Comparison of ENCODE assay signal across 13 cellular contexts in genomic region chr11:112023104-112023503, GRCh38. TPM values are rescaled to one million over a fixed set of nuclear protein-coding genes. Genes with fewer than 3 reads are reported as not detected.
DNase-seq lines count a peak whose midpoint lies in the region; ATAC-seq and TF ChIP-seq lines count a peak whose summit lies in the region.
"Had no signal": no experiment of that assay in that cellular context is flagged by ENCODE, and none has a peak within 500 bp of the region (broad histone marks: within the 10 kb centered on the region; RNA-seq: fewer than 3 reads in every experiment).

No MANE protein-coding gene starts in this region.

- H3K27ac Mint-ChIP-seq in activated naive CD4-positive, alpha-beta T cell treated with anti-CD3 and anti-CD28 coated beads for 36 hours = no peak overlapping the region
- H3K27ac Mint-ChIP-seq in activated naive CD8-positive, alpha-beta T cell treated with anti-CD3 and anti-CD28 coated beads, Interleukin-2, amount 50 U/mL, for 24 hours = no peak overlapping the region
- peak overlapping the region; percentile 50 for H3K27ac Mint-ChIP-seq in stimulated activated memory B cell treated with anti-CD40 and anti-IgM and Interleukin-4, amounts not matched to agents 10 μg/mL and 1 μg/mL and 100 μg/mL, for 72 hours

- no peak for TF ChIP-seq EP300 in esophagus muscularis mucosa (IDR thresholded peaks at IDR 0.05)

- H3K4me1 Mint-ChIP-seq in activated naive CD4-positive, alpha-beta T cell treated with anti-CD3 and anti-CD28 coated beads for 36 hours (ENCODE audit: low read depth) = peaks cover 20% of the 10 kb centered on the region
- peaks cover 23% of the 10 kb centered on the region for H3K4me1 Mint-ChIP-seq in activated naive CD8-positive, alpha-beta T cell treated with anti-CD3 and anti-CD28 coated beads, Interleukin-2, amount 50 U/mL, for 24 hours
- peaks cover 11% of the 10 kb centered on the region for H3K4me1 Mint-ChIP-seq in stimulated activated memory B cell treated with anti-CD40 and anti-IgM and Interleukin-4, amounts not matched to agents 10 μg/mL and 1 μg/mL and 100 μg/mL, for 72 hours

- peak overlapping the region; percentile 46 for H3K4me3 Mint-ChIP-seq in activated naive CD4-positive, alpha-beta T cell treated with anti-CD3 and anti-CD28 coated beads for 36 hours
- peak overlapping the region; percentile 29 for H3K4me3 Mint-ChIP-seq in activated naive CD8-positive, alpha-beta T cell treated with anti-CD3 and anti-CD28 coated beads, Interleukin-2, amount 50 U/mL, for 24 hours
- no peak overlapping the region for H3K4me3 Mint-ChIP-seq in stimulated activated memory B cell treated with anti-CD40 and anti-IgM and Interleukin-4, amounts not matched to agents 10 μg/mL and 1 μg/mL and 100 μg/mL, for 72 hours

- CTCF ChIA-PET in activated naive CD4-positive, alpha-beta T cell treated with anti-CD3 and anti-CD28 coated beads for 36 hours (lab: Charles Lee) = interaction anchor here (1.0 to 1.2 kb wide), 2 partner anchors 58 to 90 kb away, joined by 3 to 4 read pairs; no protein-coding TSS in a partner anchor

- H3K4me3 ChIP-seq in Karpas-422 (ENCODE audit: low read length) (peak overlapping the region; percentile 95; the same call in 1 of the 2 replicates), esophagus muscularis mucosa (no peak overlapping the region)
- H3K4me3 ChIP-seq: ovary had no signal

- no peak for ATAC-seq in activated naive CD8-positive, alpha-beta T cell treated with anti-CD3 and anti-CD28 coated beads, Interleukin-2, amount 50 U/mL, for 24 hours
- no peak for ATAC-seq in stimulated activated memory B cell treated with anti-CD40 and anti-IgM and Interleukin-4, amounts not matched to agents 10 μg/mL and 1 μg/mL and 100 μg/mL, for 72 hours
- ATAC-seq in HG02973 (IDR thresholded peaks at IDR 0.05; ENCODE audit: unreplicated experiment) (no peak), HG03135 (IDR thresholded peaks at IDR 0.05; ENCODE audit: unreplicated experiment) (no peak)
- ATAC-seq: left ventricle myocardium superior had no signal

- H3K27ac ChIP-seq in Karpas-422 (ENCODE audit: low read length) (no peak overlapping the region), esophagus muscularis mucosa (replicated peaks in 1 of 4) (no peak overlapping the region)
- H3K27ac ChIP-seq: ovary had no signal

- H3K27me3 Mint-ChIP-seq in activated naive CD4-positive, alpha-beta T cell treated with anti-CD3 and anti-CD28 coated beads for 36 hours (ENCODE audit: low read depth) = no peaks in the 10 kb centered on the region
- no peaks in the 10 kb centered on the region for H3K27me3 Mint-ChIP-seq in activated naive CD8-positive, alpha-beta T cell treated with anti-CD3 and anti-CD28 coated beads, Interleukin-2, amount 50 U/mL, for 24 hours
- no peaks in the 10 kb centered on the region for H3K27me3 Mint-ChIP-seq in stimulated activated memory B cell treated with anti-CD40 and anti-IgM and Interleukin-4, amounts not matched to agents 10 μg/mL and 1 μg/mL and 100 μg/mL, for 72 hours

- H3K9me2 ChIP-seq in Karpas-422 (replicated peaks; ENCODE audit: insufficient read depth, low read length) = no peaks in the 10 kb centered on the region

- H3K9me3 ChIP-seq in Karpas-422 (ENCODE audit: low read length) = no peaks in the 10 kb centered on the region
- no peaks in the 10 kb centered on the region for H3K9me3 ChIP-seq in esophagus muscularis mucosa
- H3K9me3 ChIP-seq: ovary had no signal

- H3K79me2 ChIP-seq in Karpas-422 (ENCODE audit: low read length) = peaks cover 12% of the 10 kb centered on the region

- peaks cover 16% of the 10 kb centered on the region for H3K36me3 Mint-ChIP-seq in activated naive CD4-positive, alpha-beta T cell treated with anti-CD3 and anti-CD28 coated beads for 36 hours (ENCODE audit: low read depth)
- peaks cover 22% of the 10 kb centered on the region for H3K36me3 Mint-ChIP-seq in activated naive CD8-positive, alpha-beta T cell treated with anti-CD3 and anti-CD28 coated beads, Interleukin-2, amount 50 U/mL, for 24 hours (ENCODE audit: low read depth)
- no peaks in the 10 kb centered on the region for H3K36me3 Mint-ChIP-seq in stimulated activated memory B cell treated with anti-CD40 and anti-IgM and Interleukin-4, amounts not matched to agents 10 μg/mL and 1 μg/mL and 100 μg/mL, for 72 hours

- no peak for TF ChIP-seq CTCF in esophagus muscularis mucosa (IDR thresholded peaks at IDR 0.05)

- H3K4me1 ChIP-seq in Karpas-422 (ENCODE audit: low read length) = peaks cover 21% of the 10 kb centered on the region
- peaks cover 9 to 26% (median 19%) of the 10 kb centered on the region in 4 donors for H3K4me1 ChIP-seq in esophagus muscularis mucosa

- H3K4me2 ChIP-seq in Karpas-422 (ENCODE audit: low read depth, low read length, poor library complexity, severe bottlenecking) = peak overlapping the region; percentile 94

- peak overlapping the region; percentile 89 for H3K9ac ChIP-seq in Karpas-422 (ENCODE audit: low read length)

- H3K36me3 ChIP-seq in Karpas-422 (ENCODE audit: insufficient read depth, low read length) = no peaks in the 10 kb centered on the region
- peaks cover 9 to 52% (median 22%) of the 10 kb centered on the region in 4 donors for H3K36me3 ChIP-seq in esophagus muscularis mucosa
- H3K36me3 ChIP-seq: ovary had no signal

- no peaks in the 10 kb centered on the region for H4K20me1 ChIP-seq in Karpas-422 (ENCODE audit: insufficient read depth, low read depth, low read length)

- TF ChIP-seq POLR2A in esophagus muscularis mucosa (IDR thresholded peaks at IDR 0.05; ENCODE audit: low read depth) = no peak

- no peak overlapping the region for H2AFZ ChIP-seq in Karpas-422 (ENCODE audit: low read length)

- intact Hi-C loops in activated naive CD4-positive, alpha-beta T cell treated with anti-CD3 and anti-CD28 coated beads for 36 hours (cut with micrococcal nuclease) = loop anchor here (10.0 kb wide), 2 partner anchors 258 to 418 kb away; partner anchors contain the start of genes PPP2R1B and SIK2
- intact Hi-C loops in esophagus muscularis mucosa (cut with DNase I) = no loop called here

- H3K9me3 Mint-ChIP-seq in activated naive CD4-positive, alpha-beta T cell treated with anti-CD3 and anti-CD28 coated beads for 36 hours = no peaks in the 10 kb centered on the region
- H3K9me3 Mint-ChIP-seq in activated naive CD8-positive, alpha-beta T cell treated with anti-CD3 and anti-CD28 coated beads, Interleukin-2, amount 50 U/mL, for 24 hours = no peaks in the 10 kb centered on the region
- H3K9me3 Mint-ChIP-seq in stimulated activated memory B cell treated with anti-CD40 and anti-IgM and Interleukin-4, amounts not matched to agents 10 μg/mL and 1 μg/mL and 100 μg/mL, for 72 hours = no peaks in the 10 kb centered on the region

- WGBS in esophagus muscularis mucosa = 83% methylated on average over 3 of the region's 3 CpGs

- H3K27me3 ChIP-seq in Karpas-422 (ENCODE audit: low read length) (no peaks in the 10 kb centered on the region), esophagus muscularis mucosa (no peaks in the 10 kb centered on the region)
- H3K27me3 ChIP-seq: ovary had no signal

- DNase-seq in activated naive CD4-positive, alpha-beta T cell treated with anti-CD3 and anti-CD28 coated beads for 36 hours = no peak
- DNase-seq in activated naive CD4-positive, alpha-beta T cell (lab: John Stamatoyannopoulos, UW) = no peak
- DNase-seq in Karpas-422 (peak; percentile 49), esophagus muscularis mucosa (ENCODE audit: extremely low spot score) (no peak)
- DNase-seq in activated naive CD8-positive, alpha-beta T cell treated with anti-CD3 and anti-CD28 coated beads, Interleukin-2, amount 50 U/mL, for 24 hours = no peak
- DNase-seq: anterior cingulate cortex; effector CD4-positive, alpha-beta T cell; head of caudate nucleus; left ventricle myocardium superior; ovary had no signal

RNA-seq across cellular contexts. Expression of gene DLAT, which starts 2.1 kb away (rescaled TPM):
- 10 to 100 TPM; 34.2 to 36.8 TPM for total RNA-seq in activated naive CD4-positive, alpha-beta T cell treated with anti-CD3 and anti-CD28 coated beads for 36 hours
- total RNA-seq in Karpas-422 (2014; rRNA removed; shearing (Covaris generic); ENCODE audit: low replicate concordance) = 26.1 and 39.8 TPM in 2 replicates
- 10 to 100 TPM; 27.2 to 32.4 (median 29.4) TPM for total RNA-seq in esophagus muscularis mucosa

RNA-seq across cellular contexts. Expression of gene PIH1D2, which starts 50.7 kb away (rescaled TPM):
- total RNA-seq in activated naive CD4-positive, alpha-beta T cell treated with anti-CD3 and anti-CD28 coated beads for 36 hours = under 1 TPM; 0.35 to 0.50 TPM
- 1.3 and 1.4 TPM in 2 replicates for total RNA-seq in Karpas-422 (2014; rRNA removed; shearing (Covaris generic); ENCODE audit: low replicate concordance)
- 1 to 10 TPM in 2 of 4 donors, under 1 TPM in 2; 0.83 to 1.5 (median 1.1) TPM for total RNA-seq in esophagus muscularis mucosa

RNA-seq across cellular contexts. Expression of gene NKAPD1, which starts 51.0 kb away (rescaled TPM):
- total RNA-seq in activated naive CD4-positive, alpha-beta T cell treated with anti-CD3 and anti-CD28 coated beads for 36 hours = 10 to 100 TPM; 14.8 to 19.6 TPM
- total RNA-seq in Karpas-422 (2014; rRNA removed; shearing (Covaris generic); ENCODE audit: low replicate concordance) = 11.5 and 11.7 TPM in 2 replicates
- 10 to 100 TPM; 13.7 to 20.4 (median 16.1) TPM for total RNA-seq in esophagus muscularis mucosa
